In the genomic region with DNA sequence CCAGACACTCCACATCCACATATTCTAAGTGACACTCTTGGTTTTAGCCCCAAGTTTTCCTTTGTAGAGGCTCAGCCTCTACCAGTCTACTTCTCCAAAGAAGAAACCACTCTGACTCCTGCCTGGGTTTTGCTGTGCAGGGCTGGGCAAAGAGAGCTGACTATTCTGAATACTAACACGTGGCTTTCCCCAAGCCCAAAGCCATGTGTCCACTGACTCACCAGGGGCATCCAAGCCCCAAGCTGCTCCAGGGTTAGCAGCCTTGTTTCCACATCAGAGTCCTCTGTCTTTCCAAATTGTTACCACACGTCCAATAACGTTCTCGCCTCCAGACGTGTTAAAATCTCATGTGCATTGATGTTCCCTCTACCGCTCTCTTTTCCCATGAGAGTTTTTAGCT, we compare ENCODE assay signal across 22 cellular contexts. TPM values are rescaled to one million over a fixed set of nuclear protein-coding genes. Genes with fewer than 3 reads are reported as not detected.
DNase-seq lines count a peak whose midpoint lies in the region; ATAC-seq, FAIRE-seq and TF ChIP-seq lines count a peak whose summit lies in the region.
"Had no signal": no experiment of that assay in that cellular context is flagged by ENCODE, and none has a peak within 500 bp of the region (broad histone marks: within the 10 kb centered on the region; RNA-seq: fewer than 3 reads in every experiment).

No MANE protein-coding gene starts in this region.

- POLR2A ChIA-PET in K562 (lab: Yijun Ruan, JAX), result interaction anchor here (0.6 kb wide), 1 partner anchor 1878 kb away, joined by 3 read pairs; no protein-coding TSS in a partner anchor
- POLR2A ChIA-PET in T-cell (lab: Charles Lee), result no interaction called here

- no peak overlapping the region for H2BK15ac ChIP-seq in mesenchymal stem cell (ENCODE audit: low read depth, poor library complexity, severe bottlenecking)

- no peak overlapping the region for H3K9ac ChIP-seq in K562 (ENCODE audit: insufficient read depth in 1 of 2, low read depth in 2 of 2, low read length in 2 of 2)
- H3K9ac ChIP-seq in mesenchymal stem cell (ENCODE audit: low read length), result peak overlapping the region; percentile 32

- H3K4me1 Mint-ChIP-seq in activated naive CD8-positive, alpha-beta T cell treated with anti-CD3 and anti-CD28 coated beads, Interleukin-2, amount 50 U/mL, for 24 hours, result no peaks in the 10 kb centered on the region
- no peaks in the 10 kb centered on the region for H3K4me1 Mint-ChIP-seq in activated naive CD8-positive, alpha-beta T cell treated with anti-CD3 and anti-CD28 coated beads for 36 hours
- H3K4me1 Mint-ChIP-seq in T-cell, result no peaks in the 10 kb centered on the region

- TF ChIP-seq CTCF in K562 (IDR thresholded peaks at IDR 0.05 in 2 of 3, conservative IDR thresholded peaks at IDR 0.05 in 1 of 3; ENCODE audit: insufficient read depth in 2 of 3, low read depth in 1 of 3, low read length in 3 of 3), result no peak

- no peak overlapping the region for H2BK12ac ChIP-seq in mesenchymal stem cell (ENCODE audit: low read length in 2 of 2)

- H3K36me3 ChIP-seq in K562 (ENCODE audit: control insufficient read depth, insufficient read depth, low read length) (no peaks in the 10 kb centered on the region), mesenchymal stem cell (ENCODE audit: control insufficient read depth in 1 of 2, insufficient read depth in 2 of 2, low read depth in 1 of 2, low read length in 2 of 2) (no peaks in the 10 kb centered on the region)
- H3K36me3 ChIP-seq in effector memory CD4-positive, alpha-beta T cell (ENCODE audit: control insufficient read depth, insufficient read depth, low read length), result no peaks in the 10 kb centered on the region

- no peak overlapping the region for H3K27ac ChIP-seq in K562 (ENCODE audit: extremely low read depth, low read depth, low read length)
- no peak overlapping the region for H3K27ac ChIP-seq in mesenchymal stem cell (ENCODE audit: low read length, poor library complexity, severe bottlenecking)
- H3K27ac ChIP-seq in effector memory CD4-positive, alpha-beta T cell (ENCODE audit: insufficient read depth, low read length, poor library complexity, severe bottlenecking), result no peak overlapping the region
- H3K27ac ChIP-seq: HL-60 had no signal

- H3K9me3 ChIP-seq in K562 (replicated peaks; ENCODE audit: control insufficient read depth, insufficient read depth, low read depth, low read length) (no peaks in the 10 kb centered on the region), mesenchymal stem cell (ENCODE audit: control insufficient read depth, low read length) (no peaks in the 10 kb centered on the region)
- H3K9me3 ChIP-seq in effector memory CD4-positive, alpha-beta T cell (ENCODE audit: control insufficient read depth, low read length), result no peaks in the 10 kb centered on the region

- H4K20me1 ChIP-seq in K562 (replicated peaks; ENCODE audit: control insufficient read depth, insufficient read depth, low read length), result no peaks in the 10 kb centered on the region

- no peaks in the 10 kb centered on the region for H3K36me3 Mint-ChIP-seq in activated naive CD8-positive, alpha-beta T cell treated with anti-CD3 and anti-CD28 coated beads, Interleukin-2, amount 50 U/mL, for 24 hours (ENCODE audit: low read depth)
- no peaks in the 10 kb centered on the region for H3K36me3 Mint-ChIP-seq in activated naive CD8-positive, alpha-beta T cell treated with anti-CD3 and anti-CD28 coated beads for 36 hours
- H3K36me3 Mint-ChIP-seq in T-cell, result no peaks in the 10 kb centered on the region

- TF ChIP-seq POLR2A in K562 (conservative IDR thresholded peaks at IDR 0.05), result no peak

- no peak overlapping the region for H3K4me3 ChIP-seq in K562
- no peak overlapping the region for H3K4me3 ChIP-seq in mesenchymal stem cell (ENCODE audit: insufficient read depth in 1 of 2, low read depth in 1 of 2, low read length in 2 of 2)
- H3K4me3 ChIP-seq in effector memory CD4-positive, alpha-beta T cell (ENCODE audit: insufficient read depth, low read depth, low read length, poor library complexity, severe bottlenecking), result no peak overlapping the region

- H2BK5ac ChIP-seq in mesenchymal stem cell (ENCODE audit: low read depth, low read length, poor library complexity, severe bottlenecking), result no peak overlapping the region

- H3K14ac ChIP-seq in mesenchymal stem cell (ENCODE audit: low read length in 2 of 2), result no peak overlapping the region

- ATAC-seq in activated naive CD8-positive, alpha-beta T cell treated with anti-CD3 and anti-CD28 coated beads, Interleukin-2, amount 50 U/mL, for 24 hours, result peak; percentile 40
- ATAC-seq in K562 (no peak), T-cell (replicated peaks in 1 of 4) (no peak)

- no peaks in the 10 kb centered on the region for H3K79me2 ChIP-seq in K562 (ENCODE audit: control insufficient read depth, insufficient read depth, low read length)

- TF ChIP-seq EP300 in K562 (IDR thresholded peaks at IDR 0.05; ENCODE audit: low read length), result no peak

- H3K9me1 ChIP-seq in K562 (ENCODE audit: control insufficient read depth, insufficient read depth, low read length), result peaks cover 3% of the 10 kb centered on the region

- no peak overlapping the region for H3K4me3 Mint-ChIP-seq in activated naive CD8-positive, alpha-beta T cell treated with anti-CD3 and anti-CD28 coated beads, Interleukin-2, amount 50 U/mL, for 24 hours
- H3K4me3 Mint-ChIP-seq in activated naive CD8-positive, alpha-beta T cell treated with anti-CD3 and anti-CD28 coated beads for 36 hours, result no peak overlapping the region
- no peak overlapping the region for H3K4me3 Mint-ChIP-seq in T-cell

- no peaks in the 10 kb centered on the region for H3K27me3 Mint-ChIP-seq in activated naive CD8-positive, alpha-beta T cell treated with anti-CD3 and anti-CD28 coated beads, Interleukin-2, amount 50 U/mL, for 24 hours
- no peaks in the 10 kb centered on the region for H3K27me3 Mint-ChIP-seq in activated naive CD8-positive, alpha-beta T cell treated with anti-CD3 and anti-CD28 coated beads for 36 hours
- peaks cover 0 to 2% of the 10 kb centered on the region in 2 donors for H3K27me3 Mint-ChIP-seq in T-cell

- H3K4me2 ChIP-seq in K562 (ENCODE audit: insufficient read depth, low read length) (no peak overlapping the region), mesenchymal stem cell (ENCODE audit: low read length, poor library complexity, severe bottlenecking) (no peak overlapping the region)

- WGBS in K562 (ENCODE audit: insufficient coverage, low coverage, missing lambda C conversion rate), result 1% methylated on average over 6 of the region's 6 CpGs
- WGBS in mesenchymal stem cell, result 85% methylated on average over 5 of the region's 6 CpGs

- no peak overlapping the region for H2BK120ac ChIP-seq in mesenchymal stem cell (ENCODE audit: low read depth, low read length)

- H3K18ac ChIP-seq in mesenchymal stem cell (ENCODE audit: low read depth in 1 of 2, low read length in 2 of 2), result no peak overlapping the region

- H3K79me1 ChIP-seq in mesenchymal stem cell (replicated peaks; ENCODE audit: low read length, poor library complexity, severe bottlenecking), result no peaks in the 10 kb centered on the region

- no peak for FAIRE-seq in K562 (lab: Jason Lieb, UNC)

- H3K4me1 ChIP-seq in K562 (replicated peaks in 1 of 2; ENCODE audit: control insufficient read depth in 2 of 2, insufficient read depth in 2 of 2, low read length in 2 of 2) (peaks cover 4 to 7% of the 10 kb centered on the region in 2 experiments; a peak in 3 of 5 replicates), mesenchymal stem cell (ENCODE audit: control insufficient read depth, insufficient read depth, low read depth, low read length) (no peaks in the 10 kb centered on the region)
- no peaks in the 10 kb centered on the region for H3K4me1 ChIP-seq in effector memory CD4-positive, alpha-beta T cell (ENCODE audit: control insufficient read depth, insufficient read depth, low read length, poor library complexity, severe bottlenecking)

- H3K9me3 Mint-ChIP-seq in activated naive CD8-positive, alpha-beta T cell treated with anti-CD3 and anti-CD28 coated beads, Interleukin-2, amount 50 U/mL, for 24 hours, result no peaks in the 10 kb centered on the region
- no peaks in the 10 kb centered on the region for H3K9me3 Mint-ChIP-seq in activated naive CD8-positive, alpha-beta T cell treated with anti-CD3 and anti-CD28 coated beads for 36 hours
- H3K9me3 Mint-ChIP-seq in T-cell, result no peaks in the 10 kb centered on the region

- in situ Hi-C loops in K562 (cut with MboI), result no loop called here

- H3K23ac ChIP-seq in mesenchymal stem cell (ENCODE audit: low read length in 2 of 2), result no peak overlapping the region

- no peak overlapping the region for H2AK5ac ChIP-seq in mesenchymal stem cell (ENCODE audit: low read length, severe bottlenecking)

- CTCF ChIA-PET in K562 (lab: Yijun Ruan, JAX; ENCODE audit: low intra/inter-chr PET ratio), result no interaction called here
- CTCF ChIA-PET in T-cell (lab: Charles Lee), result no interaction called here

- no TSS peak for BruUV-seq in K562 (replicated peaks; lab: Mats Ljungman, UMichigan)

- H3K27me3 ChIP-seq in K562 (ENCODE audit: control insufficient read depth in 2 of 2, insufficient read depth in 2 of 2, low read length in 2 of 2) (peaks cover 0 to 29% of the 10 kb centered on the region in 2 experiments), mesenchymal stem cell (ENCODE audit: control insufficient read depth in 1 of 2, insufficient read depth in 1 of 2, low read length in 2 of 2) (peaks cover 0 to 9% of the 10 kb centered on the region in 2 experiments)
- no peaks in the 10 kb centered on the region for H3K27me3 ChIP-seq in effector memory CD4-positive, alpha-beta T cell (replicated peaks; ENCODE audit: control insufficient read depth, insufficient read depth, low read length, poor library complexity, severe bottlenecking)

- TF ChIP-seq RAD21 in K562 (CRISPR knock-in tag; conservative IDR thresholded peaks at IDR 0.05 in 1 of 2, IDR thresholded peaks at IDR 0.05 in 1 of 2), result no peak

- H3K4ac ChIP-seq in mesenchymal stem cell (ENCODE audit: low read depth in 1 of 2, low read length in 2 of 2), result no peak overlapping the region

- no peak for DNase-seq in activated naive CD8-positive, alpha-beta T cell treated with anti-CD3 and anti-CD28 coated beads, Interleukin-2, amount 50 U/mL, for 24 hours
- no peak for DNase-seq in activated naive CD8-positive, alpha-beta T cell treated with anti-CD3 and anti-CD28 coated beads for 36 hours
- DNase-seq in K562 (ENCODE audit: extremely low read depth in 1 of 4, low spot score in 3 of 4) (no peak), mesenchymal stem cell (no peak), stromal cell of bone marrow (ENCODE audit: low read depth) (peak; percentile 36), T-helper 9 cell (no peak), T-cell (no peak)
- DNase-seq in effector memory CD4-positive, alpha-beta T cell, result no peak
- DNase-seq: 8988T, C1 segment of cervical spinal cord, DMS79 treated with DMSO at 0.1 percent for 48 hours, HCEC 1CT, KBM-7, NCI-H1436, NCI-H2029, NCI-H2171 treated with DMSO at 0.1 percent for 48 hours, NCI-H446 treated with DMSO at 0.1 percent for 48 hours, NCI-H748 treated with DMSO at 0.1 percent for 48 hours, OCI-M1, RPMI8226 had no signal

- no peak overlapping the region for H4K8ac ChIP-seq in mesenchymal stem cell (ENCODE audit: low read length)

- intact Hi-C loops in K562 (cut with micrococcal nuclease), result no loop called here

- no peak overlapping the region for H3K27ac Mint-ChIP-seq in activated naive CD8-positive, alpha-beta T cell treated with anti-CD3 and anti-CD28 coated beads, Interleukin-2, amount 50 U/mL, for 24 hours
- H3K27ac Mint-ChIP-seq in activated naive CD8-positive, alpha-beta T cell treated with anti-CD3 and anti-CD28 coated beads for 36 hours, result no peak overlapping the region
- H3K27ac Mint-ChIP-seq in T-cell, result no peak overlapping the region

- H2AFZ ChIP-seq in K562 (ENCODE audit: low read depth, low read length), result peak overlapping the region; percentile 27; the same call in 1 of the 2 replicates
- no peak overlapping the region for H2AFZ ChIP-seq in mesenchymal stem cell (ENCODE audit: low read depth, low read length)

- no peak overlapping the region for H4K91ac ChIP-seq in mesenchymal stem cell (ENCODE audit: low read length)

RNA-seq across cellular contexts. Expression of a gene that starts 8.7 kb away (rescaled TPM):
- total RNA-seq in activated naive CD8-positive, alpha-beta T cell treated with anti-CD3 and anti-CD28 coated beads for 36 hours, result not detected
- not detected in 2 replicates for total RNA-seq in K562 (2011; cell fraction: chromatin; rRNA removed; ENCODE audit: low replicate concordance)
- total RNA-seq in K562 (2011; cell fraction: nucleolus; rRNA removed), result not detected in 2 replicates
- total RNA-seq in K562 (2011; cell fraction: nucleoplasm; rRNA removed), result not detected in 2 replicates
- total RNA-seq in K562 (2014; rRNA removed) (not detected in 2 replicates), K562 (2014; rRNA removed; fragmentation: Illumina TruSeq; extraction: Trizol) (not detected in 2 replicates), K562 (2015; rRNA removed; fragmentation: Illumina TruSeq; extraction: Trizol) (not detected in 2 replicates), K562 (2021) (not detected in 2 replicates), T-cell (not detected)
- polyA plus RNA-seq in K562 (2011; rRNA removed) (not detected in 2 replicates), K562 (2014; fragmentation: Illumina TruSeq; extraction: Trizol) (not detected in 2 replicates), K562 (2014; fragmentation: Nextera tagmentation; extraction: Ambion mirVana) (not detected), K562 (2014; rRNA removed) (not detected in 2 replicates)
- polyA plus RNA-seq in K562 (2011; cell fraction: cytosol; rRNA removed), result not detected in 2 replicates
- not detected in 2 replicates for polyA plus RNA-seq in K562 (2011; cell fraction: nucleus; rRNA removed)
- polyA plus RNA-seq in K562 (2012), result not detected in 2 replicates
- polyA minus RNA-seq in K562 (2011; rRNA and poly(A)+ RNA removed), result not detected in 2 replicates
- not detected in 2 replicates for polyA minus RNA-seq in K562 (2011; cell fraction: cytosol; rRNA and poly(A)+ RNA removed)
- not detected in 2 replicates for polyA minus RNA-seq in K562 (2011; cell fraction: nucleus; rRNA and poly(A)+ RNA removed)
- polyA plus RNA-seq in mesenchymal stem cell (2013, experiment 1 of 2), result not detected
- polyA plus RNA-seq in mesenchymal stem cell (2013, experiment 2 of 2), result not detected
- total RNA-seq: G401 had no signal
